8 cellular contexts compared by ENCODE assay signal in genomic region chr3:47380601-47381316, GRCh38. TPM values are rescaled to one million over a fixed set of nuclear protein-coding genes. Genes with fewer than 3 reads are reported as not detected.
DNase-seq lines count a peak whose midpoint lies in the region; ATAC-seq, FAIRE-seq and TF ChIP-seq lines count a peak whose summit lies in the region.

TSS of gene PTPN23 (plus strand) at chr3:47381021. CDS start at chr3:47381097, 76 bp downstream.

- no peak for TF ChIP-seq CTCF in BE2C (IDR thresholded peaks at IDR 0.05; ENCODE audit: low read depth, low read length)

- DNase-seq in BE2C (peak; percentile 95), GM19240 (ENCODE audit: insufficient read length, low spot score) (peak; percentile 89), NCI-H526 (lab: John Stamatoyannopoulos, UW) (peak; percentile 96 to 99), kidney tubule cell (ENCODE audit: low spot score) (peak; percentile 99)
- peak; percentile 99 for DNase-seq in activated CD4-positive, alpha-beta T cell treated with anti-CD3 and anti-CD28 coated beads for 48 hours
- DNase-seq in stimulated activated CD4-positive, alpha-beta T cell treated with anti-CD3 and anti-CD28 coated beads, Interleukin-1b, Interleukin-23, amount 100 ng/mL, for 24 hours (ENCODE audit: low read depth in 4 of 4, low spot score in 1 of 4): peak; percentile 92 to 98 (median 97)

- no peaks in the 10 kb centered on the region for H3K9me3 ChIP-seq in BE2C

- FAIRE-seq in colon (lab: Jason Lieb, UNC): peak; percentile 21

- no peaks in the 10 kb centered on the region for H3K36me3 ChIP-seq in BE2C

- H3K4me3 ChIP-seq in BE2C (ENCODE audit: low read depth, low read length): peak within 1 kb of the TSS; percentile 78

- peak; percentile 69 for ATAC-seq in HG03460 (IDR thresholded peaks at IDR 0.05; ENCODE audit: unreplicated experiment)

- H3K27me3 ChIP-seq in BE2C: no peaks in the 10 kb centered on the region

- H3K4me1 ChIP-seq in BE2C: no peaks in the 10 kb centered on the region

RNA-seq across cellular contexts. Expression of gene PTPN23, which starts in this region (rescaled TPM):
- polyA plus RNA-seq in BE2C (2012; ENCODE audit: insufficient read depth, insufficient read length, low read depth): 33.7 TPM

Comparison
In these comparisons a context has a peak if more than half of its experiments do, and no peak if none do; other contexts are left out.
1. Peak in every context shown above with its lines: DNase-seq, ATAC-seq and H3K4me3 ChIP-seq.